In the genomic region with DNA sequence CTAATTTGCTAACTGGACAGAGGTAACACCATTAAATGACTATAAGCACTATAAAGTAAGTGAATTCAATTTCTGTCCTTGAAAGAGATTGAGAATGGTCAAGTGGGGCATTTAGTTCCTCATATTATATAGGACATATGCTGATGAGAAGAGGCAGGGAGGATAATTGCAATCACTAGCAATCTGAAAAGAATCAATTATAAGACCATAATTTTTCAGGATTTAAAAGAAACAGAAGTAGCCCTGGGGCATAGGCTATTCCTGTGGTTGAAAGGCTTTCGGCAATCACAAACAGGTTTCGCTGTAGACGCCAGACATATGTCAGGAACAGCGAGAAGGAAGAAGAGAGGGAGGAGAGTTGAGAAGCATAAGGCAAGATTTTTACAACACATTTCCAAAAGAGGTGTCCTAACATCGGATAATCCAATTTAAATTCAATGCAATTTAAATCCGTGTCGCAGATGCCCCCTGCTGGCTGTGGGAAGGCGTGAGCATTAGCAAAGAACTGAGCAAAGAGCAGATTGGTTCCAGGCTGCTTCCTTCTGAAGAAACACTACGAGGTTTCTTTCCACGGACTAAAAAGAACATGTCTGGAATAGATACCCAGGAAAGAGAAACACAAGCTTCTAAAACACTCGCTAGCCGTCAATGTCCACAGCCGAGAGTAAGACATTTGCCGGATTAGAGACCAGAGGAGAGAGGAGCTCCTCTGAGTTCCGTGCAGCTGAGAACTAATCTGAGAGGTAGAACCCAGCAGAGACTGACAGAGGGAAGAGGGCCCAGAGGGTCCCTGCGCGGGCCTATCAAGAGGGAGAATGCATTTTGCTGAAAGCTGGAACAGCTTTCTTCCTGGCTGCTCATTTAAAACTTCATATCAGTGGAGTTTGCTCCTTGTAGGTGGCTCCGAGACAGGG, we compare ENCODE assay signal across 8 cellular contexts. TPM values are rescaled to one million over a fixed set of nuclear protein-coding genes. Genes with fewer than 3 reads are reported as not detected.
DNase-seq lines count a peak whose midpoint lies in the region; ATAC-seq and TF ChIP-seq lines count a peak whose summit lies in the region.

No MANE protein-coding gene starts in this region.

- ATAC-seq in HG03442 (IDR thresholded peaks at IDR 0.05; ENCODE audit: unreplicated experiment), result peak; percentile 55
- no peak for ATAC-seq in GM19467 (IDR thresholded peaks at IDR 0.05; ENCODE audit: unreplicated experiment)

- H3K4me3 ChIP-seq in fibroblast of villous mesenchyme (ENCODE audit: low read depth, low read length), result peak overlapping the region; percentile 17

- peak; percentile 84 for DNase-seq in DMS53 (lab: John Stamatoyannopoulos, UW)
- DNase-seq in NCI-H774 (lab: John Stamatoyannopoulos, UW), result peak; percentile 56
- DNase-seq in activated T-cell treated with anti-CD3 and anti-CD28 coated beads for 1 hour (ENCODE audit: low read depth), result peak; percentile 5
- DNase-seq in fibroblast of villous mesenchyme (ENCODE audit: low read depth), result peak; percentile 72
- peak; percentile 41 for DNase-seq in occipital lobe (lab: John Stamatoyannopoulos, UW)
- DNase-seq in GOT3 (lab: John Stamatoyannopoulos, UW), result no peak

- peak; percentile 89 for TF ChIP-seq CTCF in fibroblast of villous mesenchyme (IDR thresholded peaks at IDR 0.05; ENCODE audit: insufficient read depth, low read depth, low read length)

RNA-seq across cellular contexts. Expression of a gene that starts 27.9 kb away (rescaled TPM):
- total RNA-seq in fibroblast of villous mesenchyme (2.2 and 4.8 TPM in 2 replicates), occipital lobe (15.8 TPM)
